In the genomic region with DNA sequence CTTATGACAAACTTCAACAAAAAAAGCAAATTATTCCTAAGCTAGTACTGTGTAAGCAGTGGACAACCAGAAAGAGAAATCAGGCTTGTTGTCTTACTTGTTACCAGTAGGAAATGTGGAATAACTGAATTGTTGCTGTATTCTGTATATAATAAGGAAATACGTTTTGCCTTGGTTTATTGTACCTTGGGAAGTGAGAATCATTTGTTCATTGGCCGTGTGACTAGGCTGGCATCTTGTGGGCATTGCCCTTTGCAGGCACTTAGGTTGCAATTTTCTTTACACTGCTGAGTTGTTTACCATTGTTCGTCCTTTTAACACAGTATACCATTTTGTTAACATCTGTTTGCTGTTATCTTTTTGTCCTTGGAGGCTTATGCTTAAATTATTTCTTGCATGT, we compare ENCODE assay signal across 17 cellular contexts.
"Had no signal": no experiment of that assay in that cellular context is flagged by ENCODE, and none has a peak within 500 bp of the region (broad histone marks: within the 10 kb centered on the region; RNA-seq: fewer than 3 reads in every experiment).

No MANE protein-coding gene starts in this region.

- H3K9me3 ChIP-seq: lower lobe of right lung, pancreas, stomach, thoracic aorta had no signal

- ATAC-seq: gastroesophageal sphincter; lower lobe of right lung; naive thymus-derived CD4-positive, alpha-beta T cell; pancreas; right cardiac atrium had no signal

- H3K36me3 ChIP-seq: gastroesophageal sphincter, left ventricle myocardium inferior, lower lobe of right lung, pancreas, stomach, thoracic aorta, transverse colon had no signal

- DNase-seq: effector CD4-positive, alpha-beta T cell; foreskin fibroblast; glutamatergic neuron; immature natural killer cell; left ventricle myocardium inferior; lower lobe of right lung; naive thymus-derived CD4-positive, alpha-beta T cell; pancreas; right cardiac atrium; stimulated activated CD4-positive, alpha-beta T cell treated with anti-CD3 and anti-CD28 coated beads, Interleukin-12 subunit alpha, Interleukin-12 subunit beta, amount 100 ng/mL, for 4 hours; stimulated activated naive CD4-positive, alpha-beta T cell; stomach; substantia nigra; transverse colon had no signal

- H3K4me1 ChIP-seq: left ventricle myocardium inferior, lower lobe of right lung, stomach had no signal

- H3K4me3 ChIP-seq: coronary artery, gastroesophageal sphincter, left ventricle myocardium inferior, lower lobe of right lung, pancreas, stomach, thoracic aorta, transverse colon had no signal
